In genomic region chr3:12135029-12135634, GRCh38 we compare ENCODE assay signal across 1 cellular context.
TF ChIP-seq lines count a peak whose summit lies in the region.

No MANE protein-coding gene starts in this region.

TF ChIP-seq in H1, 55 proteins besides CTCF, POLR2A, EP300 and RAD21 (continued from another document):
- TF ChIP-seq ATF2 (IDR thresholded peaks at IDR 0.05; ENCODE audit: low read length) = no peak
